Comparison of ENCODE assay signal across 22 cellular contexts in the genomic region with DNA sequence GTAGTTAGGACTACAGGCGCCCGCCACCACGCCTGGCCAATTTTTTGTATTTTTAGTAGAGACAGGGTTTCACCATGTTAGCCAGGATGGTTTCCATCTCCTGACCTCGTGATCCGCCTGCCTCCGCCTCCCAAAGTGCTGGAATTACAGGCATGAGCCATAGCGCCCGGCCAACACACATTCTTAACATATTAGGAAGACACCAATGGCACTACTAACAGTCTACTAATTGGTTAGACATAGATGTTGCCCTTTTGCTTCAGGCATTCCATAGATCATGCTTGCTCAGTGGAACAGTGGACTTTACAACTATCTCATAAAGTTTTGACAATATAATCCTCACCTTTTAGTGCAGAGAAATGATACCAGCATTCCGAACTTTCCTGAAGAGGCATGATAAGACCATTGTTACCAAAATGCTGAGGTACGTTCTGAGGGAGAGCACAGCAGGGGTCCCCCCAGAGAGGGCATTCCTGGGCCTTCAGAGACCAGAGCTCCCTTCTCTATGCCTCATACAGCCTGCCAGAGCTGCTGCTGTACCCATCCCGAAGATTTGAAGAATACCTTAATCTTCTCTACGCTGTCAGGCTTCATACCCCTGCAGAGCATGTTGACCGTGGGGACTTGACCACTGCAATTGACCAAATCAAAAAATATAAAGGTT.
"Had no signal": no experiment of that assay in that cellular context is flagged by ENCODE, and none has a peak within 500 bp of the region (broad histone marks: within the 10 kb centered on the region; RNA-seq: fewer than 3 reads in every experiment).

No MANE protein-coding gene starts in this region.

- H3K27me3 Mint-ChIP-seq: IgD-negative memory B cell had no signal

- H3K27ac ChIP-seq: SJSA1, SK-N-MC had no signal

- H3K4me3 Mint-ChIP-seq: IgD-negative memory B cell had no signal

- H3K27ac Mint-ChIP-seq: IgD-negative memory B cell had no signal

- H3K9me3 Mint-ChIP-seq: IgD-negative memory B cell had no signal

- H3K27me3 ChIP-seq: MG63, SJSA1 had no signal

- FAIRE-seq: RCC 7860 had no signal

- H3K9me3 ChIP-seq: MG63, SJSA1 had no signal

- H3K36me3 Mint-ChIP-seq: IgD-negative memory B cell had no signal

- H3K4me3 ChIP-seq: MG63, SJSA1, SK-N-MC had no signal

- DNase-seq: KBM-7, MG63, NCI-H1092, NCI-H1105 treated with DMSO at 0.1 percent for 48 hours, NCI-H1436, NCI-H187, NCI-H2029, NCI-H2081 treated with DMSO at 0.1 percent for 48 hours, NCI-H2171, NCI-H226, NCI-H446, NCI-H510A, NCI-H524 treated with DMSO at 0.1 percent for 48 hours, NCI-H69, NCI-H774, Right ventricle myocardium superior, RPMI8226, SIG-M5 had no signal

- H3K36me3 ChIP-seq: MG63, SJSA1 had no signal

- H3K4me1 ChIP-seq: SJSA1 had no signal

- H3K4me1 Mint-ChIP-seq: IgD-negative memory B cell had no signal
